In the genomic region with DNA sequence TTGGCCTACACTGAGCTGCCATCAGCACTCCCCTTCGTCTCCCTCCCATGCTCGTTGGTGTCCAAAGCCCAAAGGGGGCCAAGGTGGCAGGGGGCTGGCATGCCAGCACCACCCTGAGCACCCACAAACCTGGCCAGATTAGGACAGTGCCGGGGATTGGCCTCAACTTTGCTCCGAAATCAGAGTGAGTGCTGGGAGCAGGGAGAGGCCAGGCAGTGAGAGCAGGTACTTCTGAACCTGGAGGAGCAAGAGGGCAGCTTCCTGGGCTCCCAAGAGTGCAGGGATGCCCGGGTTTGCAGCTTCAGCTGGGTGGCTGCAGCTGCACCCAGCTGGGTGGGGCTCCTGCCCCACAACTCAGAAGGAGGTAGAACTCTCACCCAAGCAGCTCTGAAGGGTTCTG, we compare ENCODE assay signal across 29 cellular contexts.
"Had no signal": no experiment of that assay in that cellular context is flagged by ENCODE, and none has a peak within 500 bp of the region (broad histone marks: within the 10 kb centered on the region; RNA-seq: fewer than 3 reads in every experiment).

No MANE protein-coding gene starts in this region.

- H3K27ac Mint-ChIP-seq: activated CD4-positive, alpha-beta memory T cell treated with anti-CD3 and anti-CD28 coated beads, Interleukin-2, amount 10 ng/mL, durations not matched to agents 7 days and 5 days; activated CD4-positive, alpha-beta T cell treated with anti-CD3 and anti-CD28 coated beads, Interleukin-2, amount 10 ng/mL, durations not matched to agents 7 days and 5 days; activated naive CD4-positive, alpha-beta T cell treated with anti-CD3 and anti-CD28 coated beads, Interleukin-2, amount 10 ng/mL, durations not matched to agents 7 days and 5 days; activated naive CD4-positive, alpha-beta T cell treated with anti-CD3 and anti-CD28 coated beads, Interleukin-2, amount 50 U/mL, for 72 hours; activated naive CD8-positive, alpha-beta T cell treated with anti-CD3 and anti-CD28 coated beads, Interleukin-2, amount 10 ng/mL, durations not matched to agents 7 days and 5 days; activated T-cell treated with anti-CD3 and anti-CD28 coated beads, Interleukin-2, amount 50 U/mL, for 24 hours; activated T-cell treated with anti-CD3 and anti-CD28 coated beads, Interleukin-2, amount 50 U/mL, for 72 hours; brain; dendritic cell treated with granulocyte-macrophage colony-stimulating factor and Interleukin-4, amounts not matched to agents 40 ng/mL and 50 ng/mL, for 4 days; endodermal cell had no signal

- H3K4me1 Mint-ChIP-seq: activated CD4-positive, alpha-beta memory T cell treated with anti-CD3 and anti-CD28 coated beads, Interleukin-2, amount 10 ng/mL, durations not matched to agents 7 days and 5 days; activated CD4-positive, alpha-beta T cell treated with anti-CD3 and anti-CD28 coated beads, Interleukin-2, amount 10 ng/mL, durations not matched to agents 7 days and 5 days; activated naive CD4-positive, alpha-beta T cell treated with anti-CD3 and anti-CD28 coated beads, Interleukin-2, amount 10 ng/mL, durations not matched to agents 7 days and 5 days; activated naive CD8-positive, alpha-beta T cell treated with anti-CD3 and anti-CD28 coated beads, Interleukin-2, amount 10 ng/mL, durations not matched to agents 7 days and 5 days; brain; central memory CD8-positive, alpha-beta T cell had no signal

- H3K9me3 Mint-ChIP-seq: activated CD4-positive, alpha-beta memory T cell treated with anti-CD3 and anti-CD28 coated beads, Interleukin-2, amount 10 ng/mL, durations not matched to agents 7 days and 5 days had no signal

- H3K27me3 ChIP-seq: ascending aorta, breast epithelium, cardiac muscle cell, colonic mucosa, dorsolateral prefrontal cortex had no signal

- H3K27me3 Mint-ChIP-seq: activated CD4-positive, alpha-beta memory T cell treated with anti-CD3 and anti-CD28 coated beads, Interleukin-2, amount 10 ng/mL, durations not matched to agents 7 days and 5 days; activated CD4-positive, alpha-beta T cell treated with anti-CD3 and anti-CD28 coated beads, Interleukin-2, amount 10 ng/mL, durations not matched to agents 7 days and 5 days; activated naive CD4-positive, alpha-beta T cell treated with anti-CD3 and anti-CD28 coated beads, Interleukin-2, amount 10 ng/mL, durations not matched to agents 7 days and 5 days; activated naive CD8-positive, alpha-beta T cell treated with anti-CD3 and anti-CD28 coated beads, Interleukin-2, amount 10 ng/mL, durations not matched to agents 7 days and 5 days; activated T-cell treated with anti-CD3 and anti-CD28 coated beads, Interleukin-2, amount 50 U/mL, for 24 hours; brain; central memory CD8-positive, alpha-beta T cell; dendritic cell treated with granulocyte-macrophage colony-stimulating factor and Interleukin-4, amounts not matched to agents 40 ng/mL and 50 ng/mL, for 4 days had no signal

- H3K27ac ChIP-seq: ascending aorta, breast epithelium, cardiac muscle cell, colonic mucosa, dorsolateral prefrontal cortex had no signal

- ATAC-seq: activated naive CD4-positive, alpha-beta T cell treated with anti-CD3 and anti-CD28 coated beads, Interleukin-2, amount 50 U/mL, for 72 hours; activated T-cell treated with anti-CD3 and anti-CD28 coated beads, Interleukin-2, amount 50 U/mL, for 72 hours; esophagus mucosa had no signal

- H3K36me3 Mint-ChIP-seq: activated naive CD4-positive, alpha-beta T cell treated with anti-CD3 and anti-CD28 coated beads, Interleukin-2, amount 10 ng/mL, durations not matched to agents 7 days and 5 days; activated naive CD4-positive, alpha-beta T cell treated with anti-CD3 and anti-CD28 coated beads, Interleukin-2, amount 50 U/mL, for 72 hours; activated naive CD8-positive, alpha-beta T cell treated with anti-CD3 and anti-CD28 coated beads, Interleukin-2, amount 10 ng/mL, durations not matched to agents 7 days and 5 days; brain had no signal

- H3K4me3 Mint-ChIP-seq: activated CD4-positive, alpha-beta memory T cell treated with anti-CD3 and anti-CD28 coated beads, Interleukin-2, amount 10 ng/mL, durations not matched to agents 7 days and 5 days; activated CD4-positive, alpha-beta T cell treated with anti-CD3 and anti-CD28 coated beads, Interleukin-2, amount 10 ng/mL, durations not matched to agents 7 days and 5 days; activated naive CD4-positive, alpha-beta T cell treated with anti-CD3 and anti-CD28 coated beads, Interleukin-2, amount 10 ng/mL, durations not matched to agents 7 days and 5 days; activated naive CD8-positive, alpha-beta T cell treated with anti-CD3 and anti-CD28 coated beads, Interleukin-2, amount 10 ng/mL, durations not matched to agents 7 days and 5 days; activated T-cell treated with anti-CD3 and anti-CD28 coated beads, Interleukin-2, amount 50 U/mL, for 24 hours; activated T-cell treated with anti-CD3 and anti-CD28 coated beads, Interleukin-2, amount 50 U/mL, for 72 hours; brain; central memory CD8-positive, alpha-beta T cell; dendritic cell treated with granulocyte-macrophage colony-stimulating factor and Interleukin-4, amounts not matched to agents 40 ng/mL and 50 ng/mL, for 4 days; endodermal cell had no signal

- H3K36me3 ChIP-seq: ascending aorta, breast epithelium, cardiac muscle cell, colonic mucosa had no signal

- H3K9me3 ChIP-seq: colonic mucosa had no signal

- DNase-seq: activated CD4-positive, alpha-beta memory T cell treated with anti-CD3 and anti-CD28 coated beads, Interleukin-2, amount 10 ng/mL, durations not matched to agents 7 days and 5 days; activated CD4-positive, alpha-beta T cell treated with anti-CD3 and anti-CD28 coated beads for 4 hours; activated CD4-positive, alpha-beta T cell treated with anti-CD3 and anti-CD28 coated beads, Interleukin-2, amount 10 ng/mL, durations not matched to agents 7 days and 5 days; activated CD4-positive, alpha-beta T cell treated with anti-CD3 and anti-CD28 coated beads, Interleukin-2, amount 50 U/mL, for 4 hours; activated CD4-positive, CD25-positive, alpha-beta regulatory T cell; activated CD4-positive, CD25-positive, alpha-beta regulatory T cell treated with anti-CD3 and anti-CD28 coated beads, Interleukin-2, amount 50 U/mL, for 72 hours; activated CD8-positive, alpha-beta memory T cell treated with anti-CD3 and anti-CD28 coated beads, Interleukin-2, amount 50 U/mL, for 48 hours; activated gamma-delta T cell; activated naive CD4-positive, alpha-beta T cell; activated naive CD4-positive, alpha-beta T cell treated with anti-CD3 and anti-CD28 coated beads, Interleukin-2, amount 10 ng/mL, durations not matched to agents 7 days and 5 days; activated naive CD8-positive, alpha-beta T cell treated with anti-CD3 and anti-CD28 coated beads, Interleukin-2, amount 10 ng/mL, durations not matched to agents 7 days and 5 days; activated T-cell treated with anti-CD3 and anti-CD28 coated beads for 4 hours; activated T-cell treated with anti-CD3 and anti-CD28 coated beads, Interleukin-2, amount 50 U/mL, for 24 hours; activated T-cell treated with anti-CD3 and anti-CD28 coated beads, Interleukin-2, amount 50 U/mL, for 72 hours; colonic mucosa; dorsolateral prefrontal cortex; effector memory CD4-positive, alpha-beta T cell; endodermal cell; foreskin fibroblast; glutamatergic neuron; T-helper 2 cell had no signal

- H3K4me3 ChIP-seq: ascending aorta, breast epithelium, cardiac muscle cell, colonic mucosa, dorsolateral prefrontal cortex had no signal

- H3K4me1 ChIP-seq: ascending aorta, breast epithelium, colonic mucosa had no signal
